ENCODE assay signal across 15 cellular contexts in genomic region chr1:160109686-160110085, GRCh38. TPM values are rescaled to one million over a fixed set of nuclear protein-coding genes. Genes with fewer than 3 reads are reported as not detected.
"Had no signal": no experiment of that assay in that cellular context is flagged by ENCODE, and none has a peak within 500 bp of the region (broad histone marks: within the 10 kb centered on the region; RNA-seq: fewer than 3 reads in every experiment).

No MANE protein-coding gene starts in this region.

- H3K36me3 ChIP-seq: cardiac muscle cell, neutrophil, right atrium auricular region, uterus had no signal

- H3K4me1 ChIP-seq: uterus had no signal

- H3K4me2 ChIP-seq: hepatocyte had no signal

- H3K4me3 ChIP-seq: cardiac muscle cell, hepatocyte, right atrium auricular region, skin epidermis, uterus had no signal

- H3K9me3 Mint-ChIP-seq: activated naive CD8-positive, alpha-beta T cell treated with anti-CD3 and anti-CD28 coated beads, Interleukin-2, amount 10 ng/mL, durations not matched to agents 7 days and 5 days had no signal

- H3K27ac Mint-ChIP-seq: T-helper 17 cell had no signal

- H3K9me3 ChIP-seq: neutrophil, right atrium auricular region, uterus had no signal

- H3K27ac ChIP-seq: cardiac muscle cell, hepatocyte, neutrophil, right atrium auricular region, skin epidermis, uterus had no signal

- DNase-seq: activated effector memory CD4-positive, alpha-beta T cell treated with Interleukin-2 at 50 U/mL for 16 hours; activated naive CD8-positive, alpha-beta T cell treated with anti-CD3 and anti-CD28 coated beads, Interleukin-2, amount 10 ng/mL, durations not matched to agents 7 days and 5 days; activated T-cell treated with anti-CD3 and anti-CD28 coated beads, Interleukin-2, amount 50 U/mL, for 1 hour; kidney glomerular epithelial cell; T-helper 17 cell; uterus had no signal

- H3K79me2 ChIP-seq: hepatocyte had no signal

- H3K4me3 Mint-ChIP-seq: activated naive CD8-positive, alpha-beta T cell treated with anti-CD3 and anti-CD28 coated beads, Interleukin-2, amount 10 ng/mL, durations not matched to agents 7 days and 5 days; T-helper 17 cell had no signal

- H3K36me3 Mint-ChIP-seq: activated naive CD8-positive, alpha-beta T cell treated with anti-CD3 and anti-CD28 coated beads, Interleukin-2, amount 10 ng/mL, durations not matched to agents 7 days and 5 days had no signal

- H2AFZ ChIP-seq: hepatocyte had no signal

- H3K27me3 ChIP-seq: cardiac muscle cell, hepatocyte, right atrium auricular region, uterus had no signal

RNA-seq across cellular contexts. Expression of gene ATP1A2, which starts 5.9 kb away (rescaled TPM):
- total RNA-seq: activated naive CD8-positive, alpha-beta T cell treated with anti-CD3 and anti-CD28 coated beads, Interleukin-2, amount 10 ng/mL, durations not matched to agents 7 days and 5 days; endothelial cell of umbilical vein; T-helper 17 cell had no signal

RNA-seq across cellular contexts. Expression of gene KCNJ9, which starts 28.3 kb away (rescaled TPM):
- total RNA-seq: activated naive CD8-positive, alpha-beta T cell treated with anti-CD3 and anti-CD28 coated beads, Interleukin-2, amount 10 ng/mL, durations not matched to agents 7 days and 5 days; endothelial cell of umbilical vein; hepatocyte; posterior vena cava; T-helper 17 cell had no signal

RNA-seq across cellular contexts. Expression of gene KCNJ10, which starts 39.7 kb away (rescaled TPM):
- total RNA-seq: activated naive CD8-positive, alpha-beta T cell treated with anti-CD3 and anti-CD28 coated beads, Interleukin-2, amount 10 ng/mL, durations not matched to agents 7 days and 5 days; endothelial cell of umbilical vein; fibroblast of lung; hepatocyte; lower leg skin; T-helper 17 cell had no signal

RNA-seq across cellular contexts. Expression of gene ATP1A4, which starts 41.7 kb away (rescaled TPM):
- total RNA-seq: activated naive CD8-positive, alpha-beta T cell treated with anti-CD3 and anti-CD28 coated beads, Interleukin-2, amount 10 ng/mL, durations not matched to agents 7 days and 5 days; endothelial cell of umbilical vein; fibroblast of lung; posterior vena cava; right atrium auricular region had no signal
